ENCODE assay signal across 10 cellular contexts in the genomic region with DNA sequence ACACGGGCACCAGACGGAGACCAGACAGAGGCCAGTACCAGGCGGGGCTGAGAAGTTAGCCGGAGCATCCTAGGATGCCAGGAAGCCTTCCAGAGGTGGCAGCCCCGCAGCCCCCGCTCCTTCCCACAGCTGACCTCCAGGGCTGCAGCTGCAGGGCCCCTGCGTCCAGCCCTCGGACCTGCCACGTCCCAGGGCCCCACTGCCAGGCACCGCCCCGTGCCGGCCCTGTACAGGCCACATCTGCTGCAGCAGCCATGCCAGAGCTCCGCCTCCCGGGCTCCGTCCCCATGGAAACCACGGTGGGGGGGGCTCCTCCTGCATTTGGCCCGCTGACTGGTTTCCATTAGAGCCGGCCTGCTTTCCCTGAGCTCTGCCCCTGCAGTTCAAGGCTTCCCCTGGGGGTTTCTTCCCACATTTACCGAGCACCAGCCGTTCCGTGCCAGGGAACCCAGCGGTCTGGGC.
DNase-seq lines count a peak whose midpoint lies in the region; ATAC-seq, FAIRE-seq and TF ChIP-seq lines count a peak whose summit lies in the region.
"Had no signal": no experiment of that assay in that cellular context is flagged by ENCODE, and none has a peak within 500 bp of the region (broad histone marks: within the 10 kb centered on the region; RNA-seq: fewer than 3 reads in every experiment).

No MANE protein-coding gene starts in this region.

- peak overlapping the region; percentile 94 for H3K4me3 ChIP-seq in fibroblast of mammary gland (ENCODE audit: control insufficient read depth, low read depth, low read length)

- no peaks in the 10 kb centered on the region for H3K9me3 Mint-ChIP-seq in osteocyte (ENCODE audit: unreplicated experiment)
- H3K9me3 Mint-ChIP-seq: activated naive CD8-positive, alpha-beta T cell treated with anti-CD3 and anti-CD28 coated beads, Interleukin-2, amount 10 ng/mL, durations not matched to agents 7 days and 5 days; stimulated activated naive CD8-positive, alpha-beta T cell treated with anti-CD3 and anti-CD28 coated beads, Interleukin-15, Interleukin-2, amounts not matched to agents 100 ng/mL and 50 ng/mL, for 24 hours had no signal

- CTCF ChIA-PET in RWPE1 (lab: Yijun Ruan, JAX) = interaction anchor here (1.5 kb wide), 1 partner anchor 29 kb away, joined by 5 read pairs; no protein-coding TSS in a partner anchor

- POLR2A ChIA-PET in RWPE1 (lab: Yijun Ruan, JAX; ENCODE audit: low non-redundant PET) = no interaction called here

- FAIRE-seq in D721Med (lab: Jason Lieb, UNC) = no peak

- peaks cover 61% of the 10 kb centered on the region for H3K4me1 Mint-ChIP-seq in osteocyte (ENCODE audit: unreplicated experiment)

- no peak for TF ChIP-seq CTCF in D721Med (IDR thresholded peaks at IDR 0.05; ENCODE audit: insufficient read depth, missing control alignments)
- TF ChIP-seq CTCF in RWPE1 (conservative IDR thresholded peaks at IDR 0.05; ENCODE audit: low read depth) = no peak
- no peak for TF ChIP-seq CTCF in fibroblast of mammary gland (conservative IDR thresholded peaks at IDR 0.05; ENCODE audit: control insufficient read depth, insufficient read depth, low read depth, low read length)
- no peak for TF ChIP-seq CTCF in osteocyte (IDR thresholded peaks at IDR 0.05)

- H3K27ac ChIP-seq in RWPE1 = peak overlapping the region; percentile 100

- no peaks in the 10 kb centered on the region for H3K27me3 Mint-ChIP-seq in osteocyte (ENCODE audit: unreplicated experiment)
- H3K27me3 Mint-ChIP-seq: activated naive CD8-positive, alpha-beta T cell treated with anti-CD3 and anti-CD28 coated beads, Interleukin-2, amount 10 ng/mL, durations not matched to agents 7 days and 5 days; stimulated activated naive CD8-positive, alpha-beta T cell treated with anti-CD3 and anti-CD28 coated beads, Interleukin-15, Interleukin-2, amounts not matched to agents 100 ng/mL and 50 ng/mL, for 24 hours had no signal

- peaks cover 19% of the 10 kb centered on the region for H3K36me3 Mint-ChIP-seq in osteocyte (ENCODE audit: unreplicated experiment)
- H3K36me3 Mint-ChIP-seq: activated naive CD8-positive, alpha-beta T cell treated with anti-CD3 and anti-CD28 coated beads, Interleukin-2, amount 10 ng/mL, durations not matched to agents 7 days and 5 days had no signal

- ATAC-seq in HG03520 (IDR thresholded peaks at IDR 0.05; ENCODE audit: unreplicated experiment) = no peak
- ATAC-seq in HG02759 (IDR thresholded peaks at IDR 0.05; ENCODE audit: unreplicated experiment) = no peak

- no peak overlapping the region for H3K4me3 Mint-ChIP-seq in osteocyte (ENCODE audit: unreplicated experiment)
- H3K4me3 Mint-ChIP-seq: activated naive CD8-positive, alpha-beta T cell treated with anti-CD3 and anti-CD28 coated beads, Interleukin-2, amount 10 ng/mL, durations not matched to agents 7 days and 5 days; stimulated activated naive CD8-positive, alpha-beta T cell treated with anti-CD3 and anti-CD28 coated beads, Interleukin-15, Interleukin-2, amounts not matched to agents 100 ng/mL and 50 ng/mL, for 24 hours had no signal

- DNase-seq in D721Med (ENCODE audit: insufficient read length, low spot score) (peak; percentile 47), RWPE1 (ENCODE audit: low spot score) (no peak), fibroblast of mammary gland (ENCODE audit: low read depth) (peak; percentile 93), osteocyte (ENCODE audit: extremely low spot score, unreplicated experiment) (no peak), germinal center (ENCODE audit: low spot score) (no peak)
- DNase-seq in activated naive CD4-positive, alpha-beta T cell treated with anti-CD3 and anti-CD28 coated beads, Interleukin-2, amount 50 U/mL, for 16 hours = no peak
- DNase-seq: activated naive CD8-positive, alpha-beta T cell treated with anti-CD3 and anti-CD28 coated beads, Interleukin-2, amount 10 ng/mL, durations not matched to agents 7 days and 5 days had no signal

- H3K27ac Mint-ChIP-seq in osteocyte (ENCODE audit: unreplicated experiment) = peak overlapping the region; percentile 88
- H3K27ac Mint-ChIP-seq: activated naive CD8-positive, alpha-beta T cell treated with anti-CD3 and anti-CD28 coated beads, Interleukin-2, amount 10 ng/mL, durations not matched to agents 7 days and 5 days; stimulated activated naive CD8-positive, alpha-beta T cell treated with anti-CD3 and anti-CD28 coated beads, Interleukin-15, Interleukin-2, amounts not matched to agents 100 ng/mL and 50 ng/mL, for 24 hours had no signal

Comparison
In these comparisons a context has a peak if more than half of its experiments do, and no peak if none do; other contexts are left out.
1. DNase-seq: peak in D721Med (single experiment) and fibroblast of mammary gland (single experiment); none in RWPE1 (single experiment), osteocyte (single experiment), germinal center (single experiment) and activated naive CD4-positive, alpha-beta T cell treated with anti-CD3 and anti-CD28 coated beads, Interleukin-2, amount 50 U/mL, for 16 hours (single experiment).